ENCODE assay signal across 11 cellular contexts in the genomic region with DNA sequence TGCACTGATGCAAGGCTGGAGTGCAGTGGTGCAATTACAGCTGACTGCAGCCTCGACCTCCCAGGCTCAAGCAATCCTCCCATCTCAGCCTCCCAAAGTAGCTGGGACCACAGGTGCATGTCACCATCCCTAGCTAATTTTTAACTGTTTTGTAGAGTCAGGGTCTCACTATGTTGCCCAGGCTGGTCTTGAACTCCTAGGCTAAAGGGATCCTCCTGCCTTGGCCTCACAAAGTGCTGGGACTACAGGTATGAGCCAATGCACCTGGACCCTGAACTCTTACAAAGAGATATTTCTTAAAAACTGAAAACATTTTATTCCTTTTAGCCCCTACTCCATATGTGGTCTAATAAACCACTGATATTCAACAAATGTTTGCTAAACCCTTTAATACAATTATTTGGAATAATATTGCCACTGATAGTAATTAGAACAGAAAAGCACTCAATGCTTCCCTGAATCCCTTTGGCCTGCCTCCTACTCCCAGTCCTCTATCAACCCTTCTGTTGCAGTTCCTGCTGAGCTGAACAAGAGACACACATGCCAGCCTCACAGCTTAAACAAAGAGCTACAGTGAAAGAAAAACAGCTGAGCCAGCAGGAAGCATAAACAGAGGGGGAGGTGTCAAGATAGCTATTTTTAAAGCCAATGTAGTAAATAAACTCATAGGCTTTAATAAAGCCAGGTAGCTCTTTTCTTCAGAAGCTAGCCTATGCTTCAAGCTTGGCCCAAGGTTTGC. TPM values are rescaled to one million over a fixed set of nuclear protein-coding genes. Genes with fewer than 3 reads are reported as not detected.
DNase-seq lines count a peak whose midpoint lies in the region; TF ChIP-seq lines count a peak whose summit lies in the region.
"Had no signal": no experiment of that assay in that cellular context is flagged by ENCODE, and none has a peak within 500 bp of the region (broad histone marks: within the 10 kb centered on the region; RNA-seq: fewer than 3 reads in every experiment).

No MANE protein-coding gene starts in this region.

- no peaks in the 10 kb centered on the region for H3K27me3 Mint-ChIP-seq in mesothelial cell of epicardium (ENCODE audit: low read depth)

- DNase-seq in COR-L47 (lab: John Stamatoyannopoulos, UW) (peak; percentile 84), NCI-H2029 treated with DMSO at 0.1 percent for 48 hours (lab: John Stamatoyannopoulos, UW) (peak; percentile 61), caudate nucleus (lab: John Stamatoyannopoulos, UW) (peak in 49 of 61 donors; percentile 8 to 88 (median 55)), mucosa of gallbladder (ENCODE audit: low spot score) (peak; percentile 23), ACHN (no peak), D341Med (ENCODE audit: low spot score) (no peak), mesothelial cell of epicardium (ENCODE audit: low spot score in 2 of 2, unreplicated experiment in 2 of 2) (no peak)
- no peak for DNase-seq in activated CD8-positive, alpha-beta memory T cell treated with anti-CD3 and anti-CD28 coated beads, Interleukin-2, amount 50 U/mL, for 48 hours
- DNase-seq: activated CD4-positive, alpha-beta T cell treated with anti-CD3 and anti-CD28 coated beads, Interleukin-2, amount 10 ng/mL, durations not matched to agents 24 days and 14 days; stimulated activated naive CD8-positive, alpha-beta T cell treated with anti-CD3 and anti-CD28 coated beads, Interleukin-15, amount 100 ng/mL, for 72 hours had no signal

- H3K4me1 Mint-ChIP-seq in mesothelial cell of epicardium: peaks cover 3% of the 10 kb centered on the region

- peak overlapping the region; percentile 90 for H3K27ac ChIP-seq in caudate nucleus (ENCODE audit: low read depth, low read length)
- H3K27ac ChIP-seq: C4-2B had no signal

- no peak overlapping the region for H3K27ac Mint-ChIP-seq in mesothelial cell of epicardium
- H3K27ac Mint-ChIP-seq: activated CD4-positive, alpha-beta T cell treated with anti-CD3 and anti-CD28 coated beads, Interleukin-2, amount 10 ng/mL, durations not matched to agents 24 days and 14 days; stimulated activated naive CD8-positive, alpha-beta T cell treated with anti-CD3 and anti-CD28 coated beads, Interleukin-15, amount 100 ng/mL, for 72 hours had no signal

- in situ Hi-C loops in ACHN (cut with HindIII; ENCODE audit: low pct_ligation_motif_present, low pct_unique_long_range_greater_than_20kb, low sequenced_read_pairs): no loop called here

- H3K4me3 Mint-ChIP-seq in mesothelial cell of epicardium: no peak overlapping the region
- H3K4me3 Mint-ChIP-seq: activated CD4-positive, alpha-beta T cell treated with anti-CD3 and anti-CD28 coated beads, Interleukin-2, amount 10 ng/mL, durations not matched to agents 24 days and 14 days; stimulated activated naive CD8-positive, alpha-beta T cell treated with anti-CD3 and anti-CD28 coated beads, Interleukin-15, amount 100 ng/mL, for 72 hours had no signal

- TF ChIP-seq CTCF in mesothelial cell of epicardium (IDR thresholded peaks at IDR 0.05; ENCODE audit: unreplicated experiment): no peak

- no peaks in the 10 kb centered on the region for H3K36me3 Mint-ChIP-seq in mesothelial cell of epicardium

- H3K9me3 Mint-ChIP-seq in mesothelial cell of epicardium: no peaks in the 10 kb centered on the region
- H3K9me3 Mint-ChIP-seq: activated CD4-positive, alpha-beta T cell treated with anti-CD3 and anti-CD28 coated beads, Interleukin-2, amount 10 ng/mL, durations not matched to agents 24 days and 14 days; stimulated activated naive CD8-positive, alpha-beta T cell treated with anti-CD3 and anti-CD28 coated beads, Interleukin-15, amount 100 ng/mL, for 72 hours had no signal

RNA-seq across cellular contexts. Expression of a gene that starts 7.0 kb away (rescaled TPM):
- 47.5 TPM for total RNA-seq in mucosa of gallbladder
- total RNA-seq in mesothelial cell of epicardium: 50.0 to 61.1 TPM (median 54.4 TPM) in 3 replicates

Comparison
In these comparisons a context has a peak if more than half of its experiments do, and no peak if none do; other contexts are left out.
1. DNase-seq: peak in COR-L47 (single experiment), NCI-H2029 treated with DMSO at 0.1 percent for 48 hours (single experiment), caudate nucleus (49 of 61) and mucosa of gallbladder (single experiment); none in ACHN (single experiment), D341Med (single experiment), activated CD8-positive, alpha-beta memory T cell treated with anti-CD3 and anti-CD28 coated beads, Interleukin-2, amount 50 U/mL, for 48 hours (single experiment) and mesothelial cell of epicardium (0 of 2).